In genomic region chr2:74252036-74252435, GRCh38 we compare ENCODE assay signal across 17 cellular contexts.
"Had no signal": no experiment of that assay in that cellular context is flagged by ENCODE, and none has a peak within 500 bp of the region (broad histone marks: within the 10 kb centered on the region; RNA-seq: fewer than 3 reads in every experiment).

No MANE protein-coding gene starts in this region.

- H3K4me3 ChIP-seq: esophagus muscularis mucosa, gastroesophageal sphincter, heart left ventricle, hepatocyte, left lung, lower lobe of right lung had no signal

- H3K9me3 Mint-ChIP-seq: dendritic cell treated with granulocyte-macrophage colony-stimulating factor and Interleukin-4, amounts not matched to agents 40 ng/mL and 50 ng/mL, for 4 days; effector memory CD8-positive, alpha-beta T cell; immature natural killer cell had no signal

- H3K9me3 ChIP-seq: esophagus muscularis mucosa, gastroesophageal sphincter, heart left ventricle, left lung, lower lobe of right lung had no signal

- H3K27ac Mint-ChIP-seq: dendritic cell treated with granulocyte-macrophage colony-stimulating factor and Interleukin-4, amounts not matched to agents 40 ng/mL and 50 ng/mL, for 4 days; effector memory CD8-positive, alpha-beta T cell; immature natural killer cell had no signal

- H3K4me3 Mint-ChIP-seq: dendritic cell treated with granulocyte-macrophage colony-stimulating factor and Interleukin-4, amounts not matched to agents 40 ng/mL and 50 ng/mL, for 4 days; effector memory CD8-positive, alpha-beta T cell; immature natural killer cell had no signal

- H3K36me3 ChIP-seq: heart left ventricle, left lung, lower lobe of right lung had no signal

- H3K27me3 ChIP-seq: esophagus muscularis mucosa, foreskin keratinocyte, gastroesophageal sphincter, heart left ventricle, hepatocyte, left lung had no signal

- ATAC-seq: effector memory CD8-positive, alpha-beta T cell; foreskin keratinocyte; gastroesophageal sphincter; heart left ventricle; left cardiac atrium; left lung; left ventricle myocardium superior; lower lobe of right lung had no signal

- H3K27ac ChIP-seq: esophagus muscularis mucosa, foreskin keratinocyte, gastroesophageal sphincter, heart left ventricle, hepatocyte, left lung, lower lobe of right lung had no signal

- H3K4me1 ChIP-seq: esophagus muscularis mucosa, foreskin keratinocyte, gastroesophageal sphincter, left lung, lower lobe of right lung had no signal

- H3K27me3 Mint-ChIP-seq: dendritic cell treated with granulocyte-macrophage colony-stimulating factor and Interleukin-4, amounts not matched to agents 40 ng/mL and 50 ng/mL, for 4 days; effector memory CD8-positive, alpha-beta T cell had no signal

- DNase-seq: cortex of kidney; effector CD8-positive, alpha-beta T cell; effector memory CD8-positive, alpha-beta T cell; foreskin keratinocyte; heart left ventricle; hypothalamus; immature natural killer cell; left cardiac atrium; left lung; left ventricle myocardium superior; lower lobe of right lung; mesenchymal stem cell; midbrain had no signal
